In the genomic region with DNA sequence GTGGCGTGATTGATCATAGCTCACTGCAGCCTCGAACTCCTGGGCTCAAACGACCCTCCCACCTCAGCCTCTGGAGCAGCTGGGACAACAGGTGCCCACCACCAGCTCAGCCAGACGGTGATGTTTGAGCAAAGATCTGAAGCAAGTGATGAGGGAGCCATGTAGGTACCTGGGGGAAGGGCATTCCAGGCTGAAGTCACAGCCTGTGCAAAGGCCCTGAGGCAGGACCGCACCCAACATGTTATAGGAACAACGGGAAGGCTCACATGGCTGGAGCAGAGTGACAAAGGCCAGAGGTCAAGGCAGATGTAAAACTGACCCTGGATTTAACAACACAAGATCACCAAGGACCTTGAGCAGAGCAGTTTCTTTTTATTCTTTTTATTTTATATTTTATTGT, we compare ENCODE assay signal across 18 cellular contexts. TPM values are rescaled to one million over a fixed set of nuclear protein-coding genes. Genes with fewer than 3 reads are reported as not detected.
DNase-seq lines count a peak whose midpoint lies in the region; ATAC-seq, FAIRE-seq and TF ChIP-seq lines count a peak whose summit lies in the region.
"Had no signal": no experiment of that assay in that cellular context is flagged by ENCODE, and none has a peak within 500 bp of the region (broad histone marks: within the 10 kb centered on the region; RNA-seq: fewer than 3 reads in every experiment).

No MANE protein-coding gene starts in this region.

- no peaks in the 10 kb centered on the region for H3K36me3 ChIP-seq in HepG2 (replicated peaks in 1 of 2; ENCODE audit: control insufficient read depth in 1 of 2, insufficient read depth in 2 of 2, low read length in 2 of 2)
- H3K36me3 ChIP-seq in right lobe of liver, result no peaks in the 10 kb centered on the region
- H3K36me3 ChIP-seq in K562 (ENCODE audit: control insufficient read depth, insufficient read depth, low read length), result no peaks in the 10 kb centered on the region
- H3K36me3 ChIP-seq in lower lobe of right lung, result no peaks in the 10 kb centered on the region
- H3K36me3 ChIP-seq in upper lobe of left lung, result no peaks in the 10 kb centered on the region
- H3K36me3 ChIP-seq in tibial nerve, result no peaks in the 10 kb centered on the region

- no peak overlapping the region for H3K4me2 ChIP-seq in HepG2 (ENCODE audit: low read depth, low read length)
- no peak overlapping the region for H3K4me2 ChIP-seq in K562 (ENCODE audit: insufficient read depth, low read length)

- ATAC-seq in HepG2, result no peak
- ATAC-seq in right lobe of liver, result no peak
- ATAC-seq in K562, result no peak
- ATAC-seq in lower lobe of right lung, result no peak
- ATAC-seq in upper lobe of left lung (ENCODE audit: low FRiP score in 2 of 2), result no peak
- no peak for ATAC-seq in HG02798 (IDR thresholded peaks at IDR 0.05; ENCODE audit: poor library complexity, unreplicated experiment)
- ATAC-seq: CD8-positive, alpha-beta T cell; HCT116 had no signal

- peaks cover 2% of the 10 kb centered on the region for H3K27me3 Mint-ChIP-seq in HFFc6 (ENCODE audit: insufficient read depth)

- 51% methylated on average over 6 of the region's 6 CpGs for WGBS in HepG2 (ENCODE audit: low lambda C conversion rate)
- WGBS in right lobe of liver (ENCODE audit: insufficient coverage, low coverage, low lambda C conversion rate, missing lambda C conversion rate), result 73% methylated on average over 3 of the region's 6 CpGs
- 46% methylated on average over 6 of the region's 6 CpGs for WGBS in K562 (ENCODE audit: insufficient coverage, low coverage, missing lambda C conversion rate)
- WGBS in upper lobe of left lung, 2 donors, result 85 to 87% methylated on average over 3 to 6 of the region's 6 CpGs
- WGBS in tibial nerve, 2 donors, result 81 to 92% methylated on average over 6 of the region's 6 CpGs

- H3K9me3 ChIP-seq in HepG2 (ENCODE audit: low read length) (no peaks in the 10 kb centered on the region), right lobe of liver (no peaks in the 10 kb centered on the region), K562 (replicated peaks; ENCODE audit: control insufficient read depth, insufficient read depth, low read depth, low read length) (no peaks in the 10 kb centered on the region), lower lobe of right lung (no peaks in the 10 kb centered on the region), upper lobe of left lung (no peaks in the 10 kb centered on the region), tibial nerve (no peaks in the 10 kb centered on the region)

- no peak for TF ChIP-seq EP300 in HepG2 (IDR thresholded peaks at IDR 0.05; ENCODE audit: low read depth in 2 of 2, low read length in 2 of 2)
- TF ChIP-seq EP300 in HepG2 (CRISPR knock-in tag; IDR thresholded peaks at IDR 0.05; ENCODE audit: borderline replicate concordance), result no peak
- no peak for TF ChIP-seq EP300 in K562 (IDR thresholded peaks at IDR 0.05; ENCODE audit: low read length)
- no peak for TF ChIP-seq EP300 in upper lobe of left lung (IDR thresholded peaks at IDR 0.05)
- TF ChIP-seq EP300 in tibial nerve (IDR thresholded peaks at IDR 0.05), result no peak

- H3K9ac ChIP-seq in HepG2 (ENCODE audit: insufficient read depth, low read depth, low read length) (no peak overlapping the region), K562 (ENCODE audit: insufficient read depth in 1 of 2, low read depth in 2 of 2, low read length in 2 of 2) (no peak overlapping the region)

- intact Hi-C loops in HepG2 (cut with micrococcal nuclease; ENCODE audit: unreplicated experiment), result no loop called here
- intact Hi-C loops in right lobe of liver (cut with DNase I), result loop anchor here in 1 of 2 donors (5.0 kb wide), 2 partner anchors 46 to 106 kb away; no protein-coding TSS in a partner anchor
- intact Hi-C loops in K562 (cut with micrococcal nuclease), result no loop called here
- intact Hi-C loops in lower lobe of right lung (cut with DNase I), result loop anchor here (5.0 kb wide), 1 partner anchor 46 kb away; no protein-coding TSS in a partner anchor

- H3K27ac ChIP-seq in HepG2 (ENCODE audit: extremely low read length, insufficient read depth, low read length) (no peak overlapping the region), right lobe of liver (no peak overlapping the region), K562 (ENCODE audit: extremely low read depth, low read depth, low read length) (no peak overlapping the region), lower lobe of right lung (peak overlapping the region; percentile 53), upper lobe of left lung (no peak overlapping the region), tibial nerve (no peak overlapping the region)
- H3K27ac ChIP-seq: 22Rv1 had no signal

- H4K20me1 ChIP-seq in HepG2 (ENCODE audit: insufficient read depth, low read length) (no peaks in the 10 kb centered on the region), K562 (replicated peaks; ENCODE audit: control insufficient read depth, insufficient read depth, low read length) (no peaks in the 10 kb centered on the region)

- H3K27me3 ChIP-seq in HepG2 (ENCODE audit: control insufficient read depth in 1 of 2, insufficient read depth in 2 of 2, low read length in 2 of 2) (no peaks in the 10 kb centered on the region), right lobe of liver (no peaks in the 10 kb centered on the region), K562 (ENCODE audit: control insufficient read depth in 2 of 2, insufficient read depth in 2 of 2, low read length in 2 of 2) (no peaks in the 10 kb centered on the region), lower lobe of right lung (ENCODE audit: low read depth) (no peaks in the 10 kb centered on the region), upper lobe of left lung (no peaks in the 10 kb centered on the region), tibial nerve (no peaks in the 10 kb centered on the region)

- H3K4me1 Mint-ChIP-seq in HFFc6 (ENCODE audit: low read depth), result peaks cover 9% of the 10 kb centered on the region

- H3K4me1 ChIP-seq in HepG2 (ENCODE audit: insufficient read depth, low read length) (peaks cover 32% of the 10 kb centered on the region), right lobe of liver (no peaks in the 10 kb centered on the region), K562 (replicated peaks in 1 of 2; ENCODE audit: control insufficient read depth in 2 of 2, insufficient read depth in 2 of 2, low read length in 2 of 2) (peaks cover 0 to 10% of the 10 kb centered on the region in 2 experiments; a peak in 2 of 5 replicates), lower lobe of right lung (peaks cover 10% of the 10 kb centered on the region), upper lobe of left lung (peaks cover 7 to 24% (median 13%) of the 10 kb centered on the region in 4 donors), tibial nerve (peaks cover 0 to 10% (median 0%) of the 10 kb centered on the region in 4 donors)

- POLR2A ChIA-PET in HepG2 (lab: Yijun Ruan, JAX), result no interaction called here
- POLR2A ChIA-PET in K562 (lab: Yijun Ruan, JAX), result interaction anchor here (0.9 kb wide), 1 partner anchor 9 kb away, joined by 4 read pairs; no protein-coding TSS in a partner anchor

- H3K9me3 Mint-ChIP-seq in HFFc6, result no peaks in the 10 kb centered on the region
- H3K9me3 Mint-ChIP-seq: CD8-positive, alpha-beta T cell had no signal

- in situ Hi-C loops in HepG2 (cut with HindIII; ENCODE audit: extremely low pct_ligation_motif_present, low pct_unique_long_range_greater_than_20kb) (loop anchor here (5.0 kb wide), 1 partner anchor 46 kb away; no protein-coding TSS in a partner anchor), K562 (cut with MboI) (loop anchor here (5.0 kb wide), 2 partner anchors 106 to 226 kb away; no protein-coding TSS in a partner anchor)

- FAIRE-seq in HepG2 (lab: Jason Lieb, UNC), result no peak
- FAIRE-seq in K562 (lab: Jason Lieb, UNC), result no peak
- FAIRE-seq: D721Med, GM12892 had no signal

- no peaks in the 10 kb centered on the region for H3K79me2 ChIP-seq in HepG2 (ENCODE audit: insufficient read depth, low read length)
- H3K79me2 ChIP-seq in K562 (ENCODE audit: control insufficient read depth, insufficient read depth, low read length), result no peaks in the 10 kb centered on the region

- CTCF ChIA-PET in HepG2 (lab: Yijun Ruan, JAX; ENCODE audit: low intra/inter-chr PET ratio, low total read pairs), result no interaction called here
- CTCF ChIA-PET in K562 (lab: Yijun Ruan, JAX; ENCODE audit: low intra/inter-chr PET ratio), result interaction anchor here (0.7 to 1.1 kb wide), 2 partner anchors 130 to 225 kb away, joined by 3 to 4 read pairs; no protein-coding TSS in a partner anchor

- H3K4me3 ChIP-seq in HepG2 (replicated peaks in 1 of 3; ENCODE audit: insufficient read depth in 1 of 3, low read depth in 2 of 3, low read length in 3 of 3) (no peak overlapping the region), right lobe of liver (no peak overlapping the region), K562 (no peak overlapping the region), lower lobe of right lung (no peak overlapping the region), upper lobe of left lung (no peak overlapping the region), tibial nerve (no peak overlapping the region)

- no peaks in the 10 kb centered on the region for H3K9me1 ChIP-seq in K562 (ENCODE audit: control insufficient read depth, insufficient read depth, low read length)

- TF ChIP-seq POLR2A in HepG2 (IDR thresholded peaks at IDR 0.05; ENCODE audit: insufficient read depth in 1 of 2, low read depth in 2 of 2, low read length in 2 of 2), result no peak
- no peak for TF ChIP-seq POLR2A in right lobe of liver (IDR thresholded peaks at IDR 0.05)
- TF ChIP-seq POLR2A in K562 (conservative IDR thresholded peaks at IDR 0.05), result no peak
- TF ChIP-seq POLR2A in upper lobe of left lung (IDR thresholded peaks at IDR 0.05), result no peak
- no peak for TF ChIP-seq POLR2A in tibial nerve (IDR thresholded peaks at IDR 0.05)

- H3K27ac Mint-ChIP-seq in HFFc6, result no peak overlapping the region
- H3K27ac Mint-ChIP-seq: CD8-positive, alpha-beta T cell had no signal

- no peak for TF ChIP-seq RAD21 in HepG2 (CRISPR knock-in tag; IDR thresholded peaks at IDR 0.05)
- TF ChIP-seq RAD21 in K562 (CRISPR knock-in tag; conservative IDR thresholded peaks at IDR 0.05 in 1 of 2, IDR thresholded peaks at IDR 0.05 in 1 of 2), result no peak

- no peaks in the 10 kb centered on the region for H3K36me3 Mint-ChIP-seq in HFFc6 (ENCODE audit: low read depth)
- H3K36me3 Mint-ChIP-seq: CD8-positive, alpha-beta T cell had no signal

- no peak overlapping the region for H2AFZ ChIP-seq in HepG2 (ENCODE audit: low read length)
- no peak overlapping the region for H2AFZ ChIP-seq in K562 (ENCODE audit: low read depth, low read length)

- DNase-seq in HepG2 (ENCODE audit: low spot score) (no peak), right lobe of liver (no peak), K562 (ENCODE audit: extremely low read depth in 1 of 4, low spot score in 3 of 4) (no peak), lower lobe of right lung (no peak), upper lobe of left lung (no peak), HFFc6 (no peak), tibial nerve (ENCODE audit: low spot score in 2 of 2) (no peak)
- DNase-seq: CD8-positive, alpha-beta T cell; COR-L47; DMS153; DND-41; GDM1; KG1 had no signal

- TF ChIP-seq CTCF in HepG2 (CRISPR knock-in tag; IDR thresholded peaks at IDR 0.05) (no peak), right lobe of liver (IDR thresholded peaks at IDR 0.05) (no peak), K562 (IDR thresholded peaks at IDR 0.05 in 2 of 3, conservative IDR thresholded peaks at IDR 0.05 in 1 of 3; ENCODE audit: insufficient read depth in 2 of 3, low read depth in 1 of 3, low read length in 3 of 3) (no peak), lower lobe of right lung (IDR thresholded peaks at IDR 0.05) (no peak), upper lobe of left lung (IDR thresholded peaks at IDR 0.05) (no peak), HFFc6 (IDR thresholded peaks at IDR 0.05) (no peak), tibial nerve (IDR thresholded peaks at IDR 0.05) (no peak)

- BruUV-seq in HepG2 (replicated peaks; lab: Mats Ljungman, UMichigan) (no TSS peak), K562 (replicated peaks; lab: Mats Ljungman, UMichigan) (no TSS peak)

- H3K4me3 Mint-ChIP-seq in HFFc6, result no peak overlapping the region
- H3K4me3 Mint-ChIP-seq: CD8-positive, alpha-beta T cell had no signal

RNA-seq across cellular contexts. Expression of a gene that starts 14.8 kb away (rescaled TPM):
- 10.8 and 11.6 TPM in 2 replicates for total RNA-seq in HepG2 (2016; rRNA removed; fragmentation: Illumina TruSeq; extraction: Trizol)
- total RNA-seq in HepG2 (2016; cell fraction: cytosol; rRNA removed; fragmentation: Illumina TruSeq; extraction: Trizol; ENCODE audit: low read depth), result 1.9 and 2.0 TPM in 2 replicates
- 10.8 and 11.2 TPM in 2 replicates for total RNA-seq in HepG2 (2016; cell fraction: insoluble cytoplasmic fraction; rRNA removed; fragmentation: Illumina TruSeq; extraction: Trizol)
- total RNA-seq in HepG2 (2016; cell fraction: membrane; rRNA removed; fragmentation: Illumina TruSeq; extraction: Trizol), result 8.3 and 9.0 TPM in 2 replicates
- 6.7 and 7.8 TPM in 2 replicates for total RNA-seq in HepG2 (2016; cell fraction: nucleus; rRNA removed; fragmentation: Illumina TruSeq; extraction: Trizol)
- 3.2 and 4.2 TPM in 2 replicates for polyA plus RNA-seq in HepG2 (2011; rRNA removed)
- 3.1 and 4.4 TPM in 2 replicates for polyA plus RNA-seq in HepG2 (2011; cell fraction: cytosol; rRNA removed)
- polyA plus RNA-seq in HepG2 (2011; cell fraction: nucleus; rRNA removed), result 3.3 and 4.8 TPM in 2 replicates
- 0.23 and 0.29 TPM in 2 replicates for polyA plus RNA-seq in HepG2 (2012)
- polyA plus RNA-seq in HepG2 (2016; cell fraction: cytosol; fragmentation: Illumina TruSeq; extraction: Trizol; ENCODE audit: low read depth), result 0.88 and 1.0 TPM in 2 replicates
- polyA plus RNA-seq in HepG2 (2016; cell fraction: insoluble cytoplasmic fraction; fragmentation: Illumina TruSeq; extraction: Trizol; ENCODE audit: low read depth), result 8.3 and 9.1 TPM in 2 replicates
- 4.1 and 4.3 TPM in 2 replicates for polyA plus RNA-seq in HepG2 (2016; cell fraction: membrane; fragmentation: Illumina TruSeq; extraction: Trizol; ENCODE audit: low read depth)
- 6.8 TPM in 2 replicates for polyA plus RNA-seq in HepG2 (2016; cell fraction: nucleus; fragmentation: Illumina TruSeq; extraction: Trizol; ENCODE audit: insufficient read depth, low read depth)
- polyA minus RNA-seq in HepG2 (2011; rRNA and poly(A)+ RNA removed; ENCODE audit: low replicate concordance), result 16.5 and 16.7 TPM in 2 replicates
- 4.8 and 5.5 TPM in 2 replicates for polyA minus RNA-seq in HepG2 (2011; cell fraction: cytosol; rRNA and poly(A)+ RNA removed)
- polyA minus RNA-seq in HepG2 (2011; cell fraction: nucleus; rRNA and poly(A)+ RNA removed), result 6.6 and 7.5 TPM in 2 replicates
- 10 to 100 TPM in 2 of 6 experiments, 1 to 10 TPM in 4; 4.7 to 11.9 (median 5.6) TPM for total RNA-seq in right lobe of liver
- 7.0 and 21.1 TPM in 2 replicates for total RNA-seq in K562 (2011; cell fraction: chromatin; rRNA removed; ENCODE audit: low replicate concordance)
- 19.5 and 24.3 TPM in 2 replicates for total RNA-seq in K562 (2011; cell fraction: nucleolus; rRNA removed)
- total RNA-seq in K562 (2011; cell fraction: nucleoplasm; rRNA removed), result 12.9 and 14.3 TPM in 2 replicates
- 17.1 and 22.2 TPM in 2 replicates for total RNA-seq in K562 (2014; rRNA removed)
- 5.9 and 6.8 TPM in 2 replicates for total RNA-seq in K562 (2014; rRNA removed; fragmentation: Illumina TruSeq; extraction: Trizol)
- 10.4 and 10.9 TPM in 2 replicates for total RNA-seq in K562 (2015; rRNA removed; fragmentation: Illumina TruSeq; extraction: Trizol)
- 18.8 and 19.0 TPM in 2 replicates for total RNA-seq in K562 (2021)
- polyA plus RNA-seq in K562 (2011; rRNA removed), result 3.9 and 5.1 TPM in 2 replicates
- 4.3 and 9.5 TPM in 2 replicates for polyA plus RNA-seq in K562 (2011; cell fraction: cytosol; rRNA removed)
- 4.8 and 7.1 TPM in 2 replicates for polyA plus RNA-seq in K562 (2011; cell fraction: nucleus; rRNA removed)
- 0.79 and 0.89 TPM in 2 replicates for polyA plus RNA-seq in K562 (2012)
- polyA plus RNA-seq in K562 (2014; fragmentation: Illumina TruSeq; extraction: Trizol), result 6.3 and 8.2 TPM in 2 replicates
- under 1 TPM; 0.08 to 0.11 TPM for polyA plus RNA-seq in K562 (2014; fragmentation: Nextera tagmentation; extraction: Ambion mirVana)
- polyA plus RNA-seq in K562 (2014; rRNA removed), result 10.2 and 10.7 TPM in 2 replicates
- polyA minus RNA-seq in K562 (2011; rRNA and poly(A)+ RNA removed), result 7.0 and 7.7 TPM in 2 replicates
- polyA minus RNA-seq in K562 (2011; cell fraction: cytosol; rRNA and poly(A)+ RNA removed), result 10.6 and 11.6 TPM in 2 replicates
- 8.9 and 11.9 TPM in 2 replicates for polyA minus RNA-seq in K562 (2011; cell fraction: nucleus; rRNA and poly(A)+ RNA removed)
- total RNA-seq in lower lobe of right lung, result 13.3 TPM
- total RNA-seq in upper lobe of left lung, result 10 to 100 TPM; 15.6 to 22.2 (median 16.0) TPM
- 10 to 100 TPM in 1 of 6 experiments, 1 to 10 TPM in 5; 8.4 to 10.2 (median 9.0) TPM for total RNA-seq in HFFc6 (2021; fragmentation: NEBNext Ultra II Directional; extraction: Animal tissue kit (Norgen Biotek cat#: 25700))
- 10 to 100 TPM; 12.3 to 17.1 (median 15.2) TPM for total RNA-seq in tibial nerve

RNA-seq across cellular contexts. Expression of a gene that starts 25.1 kb away (rescaled TPM):
- 0.95 and 1.3 TPM in 2 replicates for total RNA-seq in HepG2 (2016; rRNA removed; fragmentation: Illumina TruSeq; extraction: Trizol)
- 0.30 and 0.44 TPM in 2 replicates for total RNA-seq in HepG2 (2016; cell fraction: cytosol; rRNA removed; fragmentation: Illumina TruSeq; extraction: Trizol; ENCODE audit: low read depth)
- total RNA-seq in HepG2 (2016; cell fraction: insoluble cytoplasmic fraction; rRNA removed; fragmentation: Illumina TruSeq; extraction: Trizol), result 1.0 and 1.3 TPM in 2 replicates
- 1.2 and 1.4 TPM in 2 replicates for total RNA-seq in HepG2 (2016; cell fraction: membrane; rRNA removed; fragmentation: Illumina TruSeq; extraction: Trizol)
- 0.47 and 1.1 TPM in 2 replicates for total RNA-seq in HepG2 (2016; cell fraction: nucleus; rRNA removed; fragmentation: Illumina TruSeq; extraction: Trizol)
- polyA plus RNA-seq in HepG2 (2011; rRNA removed), result 0.33 and 0.61 TPM in 2 replicates
- 0.45 and 0.47 TPM in 2 replicates for polyA plus RNA-seq in HepG2 (2011; cell fraction: cytosol; rRNA removed)
- 1.7 and 2.4 TPM in 2 replicates for polyA plus RNA-seq in HepG2 (2011; cell fraction: nucleus; rRNA removed)
- polyA plus RNA-seq in HepG2 (2012), result 2.7 and 4.4 TPM in 2 replicates
- 0.70 and 0.91 TPM in 2 replicates for polyA plus RNA-seq in HepG2 (2016; cell fraction: cytosol; fragmentation: Illumina TruSeq; extraction: Trizol; ENCODE audit: low read depth)
- polyA plus RNA-seq in HepG2 (2016; cell fraction: insoluble cytoplasmic fraction; fragmentation: Illumina TruSeq; extraction: Trizol; ENCODE audit: low read depth), result 3.0 and 3.7 TPM in 2 replicates
- 1.5 and 1.9 TPM in 2 replicates for polyA plus RNA-seq in HepG2 (2016; cell fraction: membrane; fragmentation: Illumina TruSeq; extraction: Trizol; ENCODE audit: low read depth)
- polyA plus RNA-seq in HepG2 (2016; cell fraction: nucleus; fragmentation: Illumina TruSeq; extraction: Trizol; ENCODE audit: insufficient read depth, low read depth), result 4.0 and 4.6 TPM in 2 replicates
- 0.70 and 1.7 TPM in 2 replicates for polyA minus RNA-seq in HepG2 (2011; rRNA and poly(A)+ RNA removed; ENCODE audit: low replicate concordance)
- polyA minus RNA-seq in HepG2 (2011; cell fraction: cytosol; rRNA and poly(A)+ RNA removed), result 1.4 and 1.6 TPM in 2 replicates
- 0.50 and 0.52 TPM in 2 replicates for polyA minus RNA-seq in HepG2 (2011; cell fraction: nucleus; rRNA and poly(A)+ RNA removed)
- total RNA-seq in right lobe of liver, result 10 to 100 TPM in 1 of 6 experiments, 1 to 10 TPM in 5; 6.9 to 14.6 (median 9.4) TPM
- 3.7 and 10.7 TPM in 2 replicates for total RNA-seq in K562 (2011; cell fraction: chromatin; rRNA removed; ENCODE audit: low replicate concordance)
- total RNA-seq in K562 (2011; cell fraction: nucleolus; rRNA removed), result 4.2 and 4.7 TPM in 2 replicates
- total RNA-seq in K562 (2011; cell fraction: nucleoplasm; rRNA removed), result 2.7 and 3.1 TPM in 2 replicates
- 1.5 and 2.7 TPM in 2 replicates for total RNA-seq in K562 (2014; rRNA removed)
- total RNA-seq in K562 (2014; rRNA removed; fragmentation: Illumina TruSeq; extraction: Trizol), result 0.77 and 0.98 TPM in 2 replicates
- total RNA-seq in K562 (2015; rRNA removed; fragmentation: Illumina TruSeq; extraction: Trizol), result 2.1 and 2.8 TPM in 2 replicates
- total RNA-seq in K562 (2021), result 11.5 and 11.6 TPM in 2 replicates
- polyA plus RNA-seq in K562 (2011; rRNA removed), result 0.47 and 1.2 TPM in 2 replicates
- 1.2 and 1.9 TPM in 2 replicates for polyA plus RNA-seq in K562 (2011; cell fraction: cytosol; rRNA removed)
- polyA plus RNA-seq in K562 (2011; cell fraction: nucleus; rRNA removed), result 1.5 and 3.1 TPM in 2 replicates
- polyA plus RNA-seq in K562 (2012), result 6.6 and 8.4 TPM in 2 replicates
- polyA plus RNA-seq in K562 (2014; fragmentation: Illumina TruSeq; extraction: Trizol), result 3.1 and 7.1 TPM in 2 replicates
- under 1 TPM; 0.07 to 0.11 TPM for polyA plus RNA-seq in K562 (2014; fragmentation: Nextera tagmentation; extraction: Ambion mirVana)
- 4.7 and 5.7 TPM in 2 replicates for polyA plus RNA-seq in K562 (2014; rRNA removed)
- polyA minus RNA-seq in K562 (2011; rRNA and poly(A)+ RNA removed), result 0.45 and 0.60 TPM in 2 replicates
- 4.6 and 6.3 TPM in 2 replicates for polyA minus RNA-seq in K562 (2011; cell fraction: cytosol; rRNA and poly(A)+ RNA removed)
- polyA minus RNA-seq in K562 (2011; cell fraction: nucleus; rRNA and poly(A)+ RNA removed), result 1.2 and 1.5 TPM in 2 replicates
- total RNA-seq in lower lobe of right lung, result 14.6 TPM
- 10 to 100 TPM in 5 of 6 donors, 1 to 10 TPM in 1; 9.0 to 23.3 (median 17.1) TPM for total RNA-seq in upper lobe of left lung
- 10 to 100 TPM; 16.4 to 21.6 (median 18.4) TPM for total RNA-seq in HFFc6 (2021; fragmentation: NEBNext Ultra II Directional; extraction: Animal tissue kit (Norgen Biotek cat#: 25700))
- total RNA-seq in tibial nerve, result 10 to 100 TPM in 1 of 4 donors, 1 to 10 TPM in 3; 3.5 to 10.8 (median 4.7) TPM
